ENCODE assay signal across 1 cellular context in genomic region chr11:94493146-94493442, GRCh38.
TF ChIP-seq lines count a peak whose summit lies in the region.

No MANE protein-coding gene starts in this region.

TF ChIP-seq in WTC11, 78 proteins besides CTCF, POLR2A, EP300 and RAD21 (continued from another document):
- TF ChIP-seq PRDM15 (CRISPR knock-in tag; IDR thresholded peaks at IDR 0.05), result no peak
- no peak for TF ChIP-seq ZNF423 (CRISPR knock-in tag; IDR thresholded peaks at IDR 0.05)
